ENCODE assay signal across 23 cellular contexts in the genomic region with DNA sequence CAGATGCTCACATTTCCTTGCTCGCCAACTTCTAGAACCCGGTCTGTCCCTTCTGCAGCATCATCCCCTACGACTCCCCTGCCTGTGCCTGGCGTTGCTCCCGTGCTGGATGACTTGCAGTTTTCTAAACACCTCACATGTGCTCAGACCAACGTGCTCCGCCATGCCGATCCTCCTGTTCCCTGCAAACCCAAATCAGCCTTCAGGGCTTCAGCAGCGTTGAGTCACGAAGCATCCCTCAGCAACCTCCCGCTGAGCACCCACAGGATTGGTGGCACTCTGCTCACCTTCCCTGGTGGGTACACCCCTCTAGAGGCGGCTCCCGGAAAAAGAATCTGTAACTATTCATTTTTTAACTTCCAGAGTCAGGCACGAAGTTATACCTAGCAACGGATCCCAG. TPM values are rescaled to one million over a fixed set of nuclear protein-coding genes. Genes with fewer than 3 reads are reported as not detected.
DNase-seq lines count a peak whose midpoint lies in the region; ATAC-seq lines count a peak whose summit lies in the region.
"Had no signal": no experiment of that assay in that cellular context is flagged by ENCODE, and none has a peak within 500 bp of the region (broad histone marks: within the 10 kb centered on the region; RNA-seq: fewer than 3 reads in every experiment).

No MANE protein-coding gene starts in this region.

- no peak overlapping the region for H2BK120ac ChIP-seq in neuronal stem cell (ENCODE audit: low read depth, low read length)

- H3K9ac ChIP-seq in neuronal stem cell (ENCODE audit: low read depth, low read length, poor library complexity) = no peak overlapping the region
- H3K9ac ChIP-seq: BLaER1 treated with 17β-estradiol and CSF1 and Interleukin-3, amounts not matched to agents 10 nM and 100 nM had no signal

- WGBS in neuronal stem cell (ENCODE audit: extremely low coverage in 2 of 2, insufficient read length in 2 of 2, insufficient replicate concordance in 1 of 2), 2 donors = no CpG with 5 or more reads among the region's 15 CpGs

- no peak overlapping the region for H4K91ac ChIP-seq in neuronal stem cell (ENCODE audit: low read depth, low read length, poor library complexity)

- H3K27me3 ChIP-seq in neuronal stem cell (ENCODE audit: control insufficient read depth in 3 of 3, insufficient read depth in 3 of 3, low read depth in 1 of 3, low read length in 3 of 3) = peaks cover 0 to 7% (median 4%) of the 10 kb centered on the region in 3 experiments

- H2AFZ ChIP-seq in neuronal stem cell (ENCODE audit: low read length) = no peak overlapping the region

- H2BK5ac ChIP-seq in neuronal stem cell (ENCODE audit: low read length) = no peak overlapping the region

- no peak overlapping the region for H2BK15ac ChIP-seq in neuronal stem cell (ENCODE audit: low read length)

- H2BK12ac ChIP-seq in neuronal stem cell (ENCODE audit: low read length) = no peak overlapping the region

- no peak overlapping the region for H3K4ac ChIP-seq in neuronal stem cell (ENCODE audit: low read length)

- no peak for ATAC-seq in GM19463 (IDR thresholded peaks at IDR 0.05; ENCODE audit: unreplicated experiment)
- ATAC-seq: activated naive CD8-positive, alpha-beta T cell treated with anti-CD3 and anti-CD28 coated beads, Interleukin-2, amount 50 U/mL, for 24 hours; gastrocnemius medialis had no signal

- H2AK5ac ChIP-seq in neuronal stem cell (ENCODE audit: low read depth, low read length) = no peak overlapping the region

- H3K23ac ChIP-seq in neuronal stem cell (ENCODE audit: low read depth, low read length, poor library complexity) = no peak overlapping the region

- peaks cover 0 to 4% of the 10 kb centered on the region in 2 donors for H3K9me3 ChIP-seq in neuronal stem cell (replicated peaks in 1 of 2; ENCODE audit: control insufficient read depth in 2 of 2, insufficient read depth in 1 of 2, low read depth in 1 of 2, low read length in 2 of 2)
- H3K9me3 ChIP-seq: gastrocnemius medialis, left lung, mucosa of descending colon, vagina had no signal

- peak overlapping the region; percentile 55 for H3K18ac ChIP-seq in neuronal stem cell (ENCODE audit: low read length)

- H3K27ac ChIP-seq in neuronal stem cell (replicated peaks; ENCODE audit: low read length) = no peak overlapping the region
- H3K27ac ChIP-seq: BLaER1 treated with 17β-estradiol and CSF1 and Interleukin-3, amounts not matched to agents 10 nM and 100 nM; brain microvascular endothelial cell; gastrocnemius medialis; left lung; vagina had no signal

- no peak overlapping the region for H3K14ac ChIP-seq in neuronal stem cell (ENCODE audit: low read length)

- no peaks in the 10 kb centered on the region for H3K36me3 ChIP-seq in neuronal stem cell (replicated peaks in 1 of 2; ENCODE audit: control insufficient read depth in 2 of 2, insufficient read depth in 2 of 2, low read length in 2 of 2)
- H3K36me3 ChIP-seq: BLaER1 treated with 17β-estradiol and CSF1 and Interleukin-3, amounts not matched to agents 10 nM and 100 nM; brain microvascular endothelial cell; gastrocnemius medialis; left lung; vagina had no signal

- H3K79me1 ChIP-seq in neuronal stem cell (ENCODE audit: low read depth, low read length) = no peaks in the 10 kb centered on the region

- no peak overlapping the region for H3K4me3 ChIP-seq in neuronal stem cell (ENCODE audit: low read length in 2 of 2)
- H3K4me3 ChIP-seq: BLaER1 treated with 17β-estradiol and CSF1 and Interleukin-3, amounts not matched to agents 10 nM and 100 nM; gastrocnemius medialis; left lung; mucosa of descending colon; vagina had no signal

- peaks cover 0 to 5% of the 10 kb centered on the region in 2 donors for H3K4me1 ChIP-seq in neuronal stem cell (ENCODE audit: control insufficient read depth in 2 of 2, insufficient read depth in 1 of 2, low read depth in 1 of 2, low read length in 2 of 2)
- H3K4me1 ChIP-seq: gastrocnemius medialis, left lung had no signal

- DNase-seq in NCI-H146 (lab: John Stamatoyannopoulos, UW) (peak; percentile 31), NCI-H146 treated with DMSO at 0.1 percent for 48 hours (lab: John Stamatoyannopoulos, UW; ENCODE audit: unreplicated experiment) (no peak), M059J (ENCODE audit: low read depth) (peak; percentile 15), cerebellar cortex (ENCODE audit: low spot score) (peak; percentile 6), neuronal stem cell (ENCODE audit: low spot score) (no peak), AG08396 (ENCODE audit: low spot score) (no peak)
- DNase-seq in activated naive CD4-positive, alpha-beta T cell treated with Interleukin-2 at 50 U/mL for 16 hours = no peak
- DNase-seq: activated naive CD8-positive, alpha-beta T cell treated with anti-CD3 and anti-CD28 coated beads, Interleukin-2, amount 50 U/mL, for 24 hours; gastrocnemius medialis; left lung; stimulated activated CD4-positive, alpha-beta T cell treated with anti-CD3 and anti-CD28 coated beads, Interleukin-12 subunit alpha, Interleukin-12 subunit beta, amount 100 ng/mL, for 4 hours had no signal

- no peak overlapping the region for H3K4me2 ChIP-seq in neuronal stem cell (ENCODE audit: insufficient read depth, low read length, poor library complexity, severe bottlenecking)
- H3K4me2 ChIP-seq: BLaER1 treated with 17β-estradiol and CSF1 and Interleukin-3, amounts not matched to agents 10 nM and 100 nM had no signal

- H4K8ac ChIP-seq in neuronal stem cell (ENCODE audit: low read depth, low read length) = no peak overlapping the region

RNA-seq across cellular contexts. Expression of gene PIWIL1, which starts 2.8 kb away (rescaled TPM):
- not detected in 2 replicates for total RNA-seq in M059J (2014; rRNA removed; shearing (Covaris generic))
- polyA plus RNA-seq in neuronal stem cell (2013, experiment 1 of 2) = not detected
- polyA plus RNA-seq in neuronal stem cell (2013, experiment 2 of 2) = not detected
- total RNA-seq: A172; activated T-helper 2 cell treated with anti-CD3 and anti-CD28 coated beads, Interferon-gamma antibody, Interleukin-2, Interleukin-4, amounts not matched to agents 10 μg/mL and 5 μg/mL and 100 μg/mL, durations not matched to agents 14 hours and 24 hours and 36 hours; dermis blood vessel endothelial cell; epithelial cell of proximal tubule; gastrocnemius medialis; left lung; neural crest cell; renal cortical epithelial cell; subcutaneous adipose tissue; vagina had no signal

Comparison
In these comparisons a context has a peak if more than half of its experiments do, and no peak if none do; other contexts are left out.
1. DNase-seq: peak in NCI-H146 (single experiment), M059J (single experiment) and cerebellar cortex (single experiment); none in NCI-H146 treated with DMSO at 0.1 percent for 48 hours (single experiment), neuronal stem cell (single experiment), activated naive CD4-positive, alpha-beta T cell treated with Interleukin-2 at 50 U/mL for 16 hours (single experiment) and AG08396 (single experiment).